In the genomic region with DNA sequence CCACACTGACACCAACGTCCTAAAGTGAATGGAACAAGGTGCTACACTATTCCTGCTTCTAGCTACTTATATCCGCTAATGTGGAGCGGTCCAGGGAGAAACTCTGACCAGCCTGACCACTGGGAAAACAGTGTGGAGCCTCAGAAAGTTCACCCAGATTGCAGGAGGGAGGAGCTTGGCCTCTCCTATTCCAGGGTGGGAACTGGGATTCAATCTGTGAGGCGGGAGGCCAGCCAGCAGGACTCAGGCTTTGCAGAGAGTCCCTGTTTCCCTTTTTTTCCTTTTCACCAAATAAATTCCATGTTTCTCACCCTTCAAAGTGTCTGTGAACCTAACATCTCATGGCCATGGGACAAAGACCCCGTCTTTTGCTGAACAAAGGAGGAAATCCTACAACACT, we compare ENCODE assay signal across 1 cellular context.
TF ChIP-seq lines count a peak whose summit lies in the region.

No MANE protein-coding gene starts in this region.

TF ChIP-seq in IMR-90, 13 proteins besides CTCF, POLR2A, EP300 and RAD21 (continued from another document):
- TF ChIP-seq NFE2L2 (IDR thresholded peaks at IDR 0.05; ENCODE audit: low read depth, low read length) (no peak), MAFK (IDR thresholded peaks at IDR 0.05; ENCODE audit: low read depth, low read length) (no peak), MAZ (IDR thresholded peaks at IDR 0.05; ENCODE audit: borderline replicate concordance, low read depth, low read length) (no peak)
TF ChIP-seq in IMR-90: peak in this region for 0.
